Comparison of ENCODE assay signal across 1 cellular context in genomic region chr7:137687556-137688280, GRCh38.
TF ChIP-seq lines count a peak whose summit lies in the region.

No MANE protein-coding gene starts in this region.

TF ChIP-seq in SK-N-SH, 30 proteins besides CTCF, POLR2A, EP300 and RAD21 (continued from another document):
- no peak for TF ChIP-seq IRF3 (IDR thresholded peaks at IDR 0.05; ENCODE audit: low read depth, low read length)
- TF ChIP-seq RFX5 (IDR thresholded peaks at IDR 0.05; ENCODE audit: low read length) = no peak
- no peak for TF ChIP-seq SMC3 (IDR thresholded peaks at IDR 0.05; ENCODE audit: low read depth, low read length)
- TF ChIP-seq TEAD4 (IDR thresholded peaks at IDR 0.05; ENCODE audit: borderline replicate concordance, insufficient read depth) = no peak; the same call in 1 of the 2 replicates
- no peak for TF ChIP-seq CHD2 (IDR thresholded peaks at IDR 0.05; ENCODE audit: low read length, partially characterized antibody)
- no peak for TF ChIP-seq USF2 (IDR thresholded peaks at IDR 0.05; ENCODE audit: borderline replicate concordance, low read depth, low read length)
- TF ChIP-seq MEF2A (IDR thresholded peaks at IDR 0.05; ENCODE audit: borderline replicate concordance, low read depth) = no peak
- no peak for TF ChIP-seq FOXJ3 (CRISPR knock-in tag; IDR thresholded peaks at IDR 0.05)
- peak; percentile 70; the same call in 1 of the 2 replicates for TF ChIP-seq NFIC (IDR thresholded peaks at IDR 0.05; ENCODE audit: borderline replicate concordance)
- no peak for TF ChIP-seq FOXM1 (IDR thresholded peaks at IDR 0.05; ENCODE audit: low read depth)
- peak; percentile 56 for TF ChIP-seq JUND (IDR thresholded peaks at IDR 0.05)
- TF ChIP-seq MAX (IDR thresholded peaks at IDR 0.05; ENCODE audit: low read depth) = no peak
- TF ChIP-seq GATA2 (CRISPR knock-in tag; IDR thresholded peaks at IDR 0.05) = no peak
- TF ChIP-seq TCF12 (IDR thresholded peaks at IDR 0.05) = peak; percentile 62
- TF ChIP-seq YY1 (IDR thresholded peaks at IDR 0.05; ENCODE audit: low read depth) = no peak
- TF ChIP-seq REST (IDR thresholded peaks at IDR 0.05; ENCODE audit: low read depth, low read length) = no peak
